26 cellular contexts compared by ENCODE assay signal in the genomic region with DNA sequence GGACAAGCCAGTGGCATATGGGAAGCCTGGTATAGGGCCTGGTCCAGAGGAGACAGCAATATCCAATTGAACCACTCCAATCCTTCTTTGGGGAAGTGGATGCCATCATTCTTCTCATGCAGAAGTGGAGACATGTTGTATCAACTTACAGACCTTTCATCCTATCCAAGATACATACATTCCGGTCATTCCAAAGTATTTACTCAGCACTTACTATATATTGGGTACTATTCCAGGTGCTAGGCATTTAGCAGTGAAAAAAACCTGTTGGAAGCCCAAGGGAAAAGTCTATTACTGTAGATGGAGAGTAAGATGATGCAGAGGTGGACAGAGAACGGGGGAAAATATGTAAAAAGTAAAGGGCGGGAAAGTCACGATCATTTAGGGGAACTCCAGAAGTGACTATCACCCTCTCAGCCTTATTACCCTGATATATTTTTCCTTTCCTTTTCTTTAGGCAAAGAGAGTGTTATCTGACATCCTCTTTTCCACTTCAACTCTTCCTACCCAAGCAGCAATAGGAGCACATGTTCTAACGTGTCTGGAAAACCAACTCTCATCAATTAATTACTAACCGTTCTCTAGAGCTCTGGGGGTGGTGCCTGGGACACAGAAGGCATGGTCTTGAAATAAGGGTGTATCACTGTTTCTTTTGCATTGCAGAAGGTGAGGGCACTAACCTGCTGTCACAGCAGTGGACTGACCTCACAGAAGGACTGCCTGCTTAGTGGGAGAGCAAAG.
DNase-seq lines count a peak whose midpoint lies in the region; ATAC-seq, FAIRE-seq and TF ChIP-seq lines count a peak whose summit lies in the region.
"Had no signal": no experiment of that assay in that cellular context is flagged by ENCODE, and none has a peak within 500 bp of the region (broad histone marks: within the 10 kb centered on the region; RNA-seq: fewer than 3 reads in every experiment).

No MANE protein-coding gene starts in this region.

- H3K36me3 ChIP-seq in H1 (ENCODE audit: control insufficient read depth in 2 of 4, insufficient read depth in 4 of 4, low read length in 3 of 4) = no peaks in the 10 kb centered on the region
- H3K36me3 ChIP-seq: heart right ventricle, left ventricle myocardium inferior, ovary, right atrium auricular region, uterus had no signal

- no peak for TF ChIP-seq EP300 in H1 (IDR thresholded peaks at IDR 0.05; ENCODE audit: borderline replicate concordance in 1 of 2, low read depth in 2 of 2, low read length in 2 of 2)

- no peak overlapping the region for H3K18ac ChIP-seq in H1 (ENCODE audit: extremely low read depth, low read length)

- no peaks in the 10 kb centered on the region for H3K4me1 Mint-ChIP-seq in CD4-positive, alpha-beta T cell (ENCODE audit: low read depth)
- H3K4me1 Mint-ChIP-seq: CD14-positive monocyte; stimulated activated naive B cell treated with anti-CD40 and anti-IgM and Interleukin-4, amounts not matched to agents 10 μg/mL and 1 μg/mL and 100 μg/mL, for 72 hours had no signal

- H2AK5ac ChIP-seq in H1 (ENCODE audit: low read depth, low read length) = no peak overlapping the region

- H4K91ac ChIP-seq in H1 (replicated peaks; ENCODE audit: insufficient read length, low read length) = no peak overlapping the region

- no peak overlapping the region for H2BK5ac ChIP-seq in H1 (ENCODE audit: low read depth, low read length)

- no peaks in the 10 kb centered on the region for H3K79me2 ChIP-seq in H1 (ENCODE audit: control insufficient read depth in 1 of 2, insufficient read depth in 2 of 2, low read length in 2 of 2)

- POLR2A ChIA-PET in H1 (lab: Charles Lee; ENCODE audit: partially characterized antibody) = no interaction called here
- POLR2A ChIA-PET in CD4-positive, alpha-beta T cell (lab: Charles Lee) = no interaction called here

- TF ChIP-seq POLR2A in H1 (IDR thresholded peaks at IDR 0.05; ENCODE audit: control extremely low read depth in 1 of 2, low read depth in 2 of 2, low read length in 2 of 2) (no peak), lower leg skin (IDR thresholded peaks at IDR 0.05) (no peak)

- no peak for FAIRE-seq in RCC 7860 (lab: Jason Lieb, UNC)
- no peak for FAIRE-seq in H1 (lab: Jason Lieb, UNC)

- no peak overlapping the region for H2BK15ac ChIP-seq in H1 (ENCODE audit: low read length)

- H3K23ac ChIP-seq in H1 (ENCODE audit: insufficient read length) = no peak overlapping the region

- H3K4me1 ChIP-seq in H1 (replicated peaks in 1 of 4; ENCODE audit: control insufficient read depth in 3 of 4, insufficient read depth in 4 of 4, low read length in 3 of 4) = peaks cover 0 to 3% (median 3%) of the 10 kb centered on the region in 4 experiments; a peak in 3 of 7 replicates
- H3K4me1 ChIP-seq: heart right ventricle, left ventricle myocardium inferior, right atrium auricular region, uterus had no signal

- intact Hi-C loops in CD4-positive, alpha-beta T cell (cut with DNase I, micrococcal nuclease) = no loop called here
- intact Hi-C loops in lower leg skin (cut with DNase I; ENCODE audit: low total_unique reads) = no loop called here

- no peak overlapping the region for H2BK120ac ChIP-seq in H1 (replicated peaks; ENCODE audit: low read depth, low read length)

- H3K23me2 ChIP-seq in H1 (ENCODE audit: low read depth, low read length) = no peaks in the 10 kb centered on the region

- TF ChIP-seq CTCF in H1 (IDR thresholded peaks at IDR 0.05; ENCODE audit: control extremely low read depth in 1 of 3, insufficient read depth in 1 of 3, low read depth in 1 of 3, low read length in 3 of 3) (no peak), lower leg skin (IDR thresholded peaks at IDR 0.05) (no peak)
- no peak for TF ChIP-seq CTCF in CD4-positive, alpha-beta T cell (IDR thresholded peaks at IDR 0.05)

- H3K27ac Mint-ChIP-seq in CD4-positive, alpha-beta T cell = no peak overlapping the region
- H3K27ac Mint-ChIP-seq: activated naive CD4-positive, alpha-beta T cell treated with anti-CD3 and anti-CD28 coated beads for 36 hours; CD14-positive monocyte; dendritic cell treated with granulocyte-macrophage colony-stimulating factor and Interleukin-4, amounts not matched to agents 40 ng/mL and 50 ng/mL, for 4 days; nephron; stimulated activated naive B cell treated with anti-CD40 and anti-IgM and Interleukin-4, amounts not matched to agents 10 μg/mL and 1 μg/mL and 100 μg/mL, for 72 hours had no signal

- no peak overlapping the region for H4K8ac ChIP-seq in H1 (ENCODE audit: extremely low read depth, insufficient read depth, low read length)

- no peak overlapping the region for H2AFZ ChIP-seq in H1 (ENCODE audit: low read length)

- no peaks in the 10 kb centered on the region for H3K27me3 ChIP-seq in H1 (replicated peaks in 1 of 4; ENCODE audit: control insufficient read depth in 3 of 4, extremely low read depth in 1 of 4, insufficient read depth in 3 of 4, low read length in 3 of 4)
- no peaks in the 10 kb centered on the region for H3K27me3 ChIP-seq in CD4-positive, alpha-beta T cell (ENCODE audit: control insufficient read depth, insufficient read depth, low read length)
- H3K27me3 ChIP-seq: ovary, right atrium auricular region, uterus had no signal

- H3K79me1 ChIP-seq in H1 (ENCODE audit: low read depth, low read length) = no peaks in the 10 kb centered on the region

- DNase-seq in EL = peak; percentile 2
- peak; percentile 67 for DNase-seq in RCC 7860 (ENCODE audit: low spot score)
- DNase-seq in H1 (ENCODE audit: low read depth in 1 of 2, low spot score in 2 of 2) = no peak
- peak; percentile 56 for DNase-seq in kidney tubule cell (ENCODE audit: low spot score)
- DNase-seq in CD4-positive, alpha-beta T cell = no peak
- DNase-seq in lower leg skin (ENCODE audit: low spot score in 2 of 2) = no peak
- DNase-seq: activated CD4-positive, alpha-beta T cell treated with anti-CD3 and anti-CD28 coated beads for 48 hours; activated naive CD4-positive, alpha-beta T cell treated with anti-CD3 and anti-CD28 coated beads for 36 hours; activated T-cell treated with anti-CD3 and anti-CD28 coated beads, Interleukin-2, amount 50 U/mL, for 48 hours; heart right ventricle; left ventricle myocardium inferior; mucosa of descending colon; NCI-H1417 treated with DMSO at 0.1 percent for 48 hours; NCI-H526; ovary; RPMI8226; stimulated activated CD4-positive, alpha-beta T cell treated with anti-CD3 and anti-CD28 coated beads, Interleukin-4, amount 100 ng/mL, for 1 hour; stimulated activated naive B cell treated with anti-CD40 and anti-IgM and Interleukin-4, amounts not matched to agents 10 μg/mL and 1 μg/mL and 100 μg/mL, for 72 hours; uterus had no signal

- no peak overlapping the region for H2BK12ac ChIP-seq in H1 (ENCODE audit: low read depth, low read length)

- H3K14ac ChIP-seq in H1 (ENCODE audit: insufficient read length) = no peak overlapping the region

- no peak overlapping the region for H3K4me2 ChIP-seq in H1 (ENCODE audit: insufficient read depth in 1 of 2, low read depth in 2 of 2, low read length in 2 of 2)

- ATAC-seq in HG03045 (IDR thresholded peaks at IDR 0.05; ENCODE audit: unreplicated experiment) = no peak
- ATAC-seq in CD4-positive, alpha-beta T cell (ENCODE audit: poor library complexity) = no peak
- ATAC-seq in HG02852 (IDR thresholded peaks at IDR 0.05; ENCODE audit: unreplicated experiment) = no peak
- ATAC-seq: heart right ventricle; mucosa of descending colon; SK-N-SH treated with all-trans-retinoic acid at 6 μM for 48 hours; stimulated activated naive B cell treated with anti-CD40 and anti-IgM and Interleukin-4, amounts not matched to agents 10 μg/mL and 1 μg/mL and 100 μg/mL, for 72 hours had no signal

- WGBS in H1 (ENCODE audit: extremely low coverage in 1 of 2, insufficient coverage in 1 of 2, insufficient read length in 1 of 2, insufficient replicate concordance in 2 of 2, low coverage in 1 of 2, low lambda C conversion rate in 2 of 2, missing lambda C conversion rate in 1 of 2), 2 experiments = 90% methylated on average over 5 of the region's 6 CpGs; no CpG with 5 or more reads in 1 of the 2 experiments
- 36 to 45% methylated on average over 6 of the region's 6 CpGs for WGBS in lower leg skin, 2 donors

- no peak for TF ChIP-seq RAD21 in H1 (IDR thresholded peaks at IDR 0.05 in 1 of 2, conservative IDR thresholded peaks at IDR 0.05 in 1 of 2; ENCODE audit: low read depth in 2 of 2, low read length in 2 of 2)

- H3K4me3 Mint-ChIP-seq in CD4-positive, alpha-beta T cell = no peak overlapping the region
- H3K4me3 Mint-ChIP-seq: activated naive CD4-positive, alpha-beta T cell treated with anti-CD3 and anti-CD28 coated beads for 36 hours; CD14-positive monocyte; dendritic cell treated with granulocyte-macrophage colony-stimulating factor and Interleukin-4, amounts not matched to agents 40 ng/mL and 50 ng/mL, for 4 days; nephron; stimulated activated naive B cell treated with anti-CD40 and anti-IgM and Interleukin-4, amounts not matched to agents 10 μg/mL and 1 μg/mL and 100 μg/mL, for 72 hours had no signal

- no peak overlapping the region for H3K4me3 ChIP-seq in H1 (ENCODE audit: extremely low read depth in 1 of 4, insufficient read depth in 2 of 4, low read depth in 3 of 4, low read length in 4 of 4)
- H3K4me3 ChIP-seq in lower leg skin (ENCODE audit: low read depth, poor library complexity, severe bottlenecking) = no peak overlapping the region
- H3K4me3 ChIP-seq: heart right ventricle, left ventricle myocardium inferior, mucosa of descending colon, ovary, right atrium auricular region, uterus had no signal

- no peak overlapping the region for H2BK20ac ChIP-seq in H1 (ENCODE audit: low read length)

- no peaks in the 10 kb centered on the region for H3K9me3 ChIP-seq in H1 (ENCODE audit: insufficient read depth in 2 of 2, low read depth in 1 of 2, low read length in 1 of 2)
- no peaks in the 10 kb centered on the region for H3K9me3 ChIP-seq in CD4-positive, alpha-beta T cell (ENCODE audit: control insufficient read depth, low read length)
- H3K9me3 ChIP-seq: left ventricle myocardium inferior, mucosa of descending colon, ovary, right atrium auricular region, uterus had no signal

- peaks cover 14% of the 10 kb centered on the region for H3K27me3 Mint-ChIP-seq in CD4-positive, alpha-beta T cell
- H3K27me3 Mint-ChIP-seq: dendritic cell treated with granulocyte-macrophage colony-stimulating factor and Interleukin-4, amounts not matched to agents 40 ng/mL and 50 ng/mL, for 4 days had no signal

- no peak overlapping the region for H3K56ac ChIP-seq in H1 (replicated peaks; ENCODE audit: insufficient read length, low read depth, low read length)

- no peak overlapping the region for H3K4ac ChIP-seq in H1 (replicated peaks; ENCODE audit: insufficient read length, low read depth, low read length)

- no peak overlapping the region for H3K9ac ChIP-seq in H1 (replicated peaks in 1 of 4; ENCODE audit: extremely low read depth in 1 of 4, low read depth in 3 of 4, low read length in 3 of 4)

- H3K27ac ChIP-seq in H1 (ENCODE audit: low read depth, low read length) = no peak overlapping the region
- no peak overlapping the region for H3K27ac ChIP-seq in CD4-positive, alpha-beta T cell (ENCODE audit: low read depth, low read length)
- H3K27ac ChIP-seq: heart right ventricle, left ventricle myocardium inferior, ovary, right atrium auricular region, uterus had no signal

- no peak overlapping the region for H4K5ac ChIP-seq in H1 (ENCODE audit: insufficient read length, low read depth, low read length)

- no peaks in the 10 kb centered on the region for H3K36me3 Mint-ChIP-seq in CD4-positive, alpha-beta T cell (ENCODE audit: low read depth)
- H3K36me3 Mint-ChIP-seq: CD14-positive monocyte had no signal

- CTCF ChIA-PET in H1 (lab: Charles Lee; ENCODE audit: partially characterized antibody) = no interaction called here
- CTCF ChIA-PET in CD4-positive, alpha-beta T cell (lab: Charles Lee) = no interaction called here

- H3K9me3 Mint-ChIP-seq in CD4-positive, alpha-beta T cell = no peaks in the 10 kb centered on the region
- H3K9me3 Mint-ChIP-seq: activated naive CD4-positive, alpha-beta T cell treated with anti-CD3 and anti-CD28 coated beads for 36 hours; dendritic cell treated with granulocyte-macrophage colony-stimulating factor and Interleukin-4, amounts not matched to agents 40 ng/mL and 50 ng/mL, for 4 days; stimulated activated naive B cell treated with anti-CD40 and anti-IgM and Interleukin-4, amounts not matched to agents 10 μg/mL and 1 μg/mL and 100 μg/mL, for 72 hours had no signal

- H4K20me1 ChIP-seq in H1 (replicated peaks in 1 of 2; ENCODE audit: control insufficient read depth in 1 of 2, insufficient read depth in 2 of 2, low read length in 2 of 2) = no peaks in the 10 kb centered on the region

Comparison
In these comparisons a context has a peak if more than half of its experiments do, and no peak if none do; other contexts are left out.
1. DNase-seq: peak in EL (single experiment), RCC 7860 (single experiment) and kidney tubule cell (single experiment); none in H1 (0 of 2), CD4-positive, alpha-beta T cell (0 of 10) and lower leg skin (0 of 2).